Comparison of ENCODE assay signal across 1 cellular context in the genomic region with DNA sequence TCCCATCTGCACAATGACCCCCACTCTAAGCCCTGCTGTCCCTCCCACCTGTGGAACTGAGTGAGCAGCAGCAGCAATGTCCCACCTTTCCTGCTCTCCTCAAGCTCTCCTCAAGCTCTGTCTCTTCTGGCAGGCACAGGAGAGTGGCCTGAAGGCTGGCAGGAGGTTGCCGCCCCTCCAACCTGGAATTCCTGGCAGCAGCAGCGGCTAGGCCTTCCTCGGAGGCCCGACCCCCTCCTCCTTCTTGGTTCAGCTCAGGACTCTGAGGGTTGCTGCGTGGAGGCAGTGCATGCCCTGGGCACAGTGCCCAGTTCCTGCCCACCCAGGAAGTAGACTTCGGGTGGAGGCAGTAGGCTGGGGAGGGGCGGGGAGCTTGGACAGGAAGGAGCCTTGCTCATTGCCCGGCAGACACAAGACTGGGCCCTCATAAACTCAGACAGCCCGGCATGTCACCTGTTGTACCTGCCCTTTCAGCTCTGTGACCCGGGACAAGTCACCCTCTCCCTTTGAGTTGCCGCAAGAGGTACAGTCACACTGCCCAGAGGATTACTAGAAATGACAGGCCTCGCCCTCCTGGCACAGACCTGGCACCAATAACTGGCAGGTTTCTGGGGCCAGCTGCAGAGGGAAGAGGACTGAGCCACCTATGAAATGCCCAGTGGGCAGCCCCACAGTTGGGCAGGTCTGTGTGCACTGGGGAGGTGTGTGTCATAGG.
TF ChIP-seq lines count a peak whose summit lies in the region.

No MANE protein-coding gene starts in this region.

TF ChIP-seq in GM12878, 131 proteins besides CTCF, POLR2A, EP300 and RAD21:
- no peak for TF ChIP-seq BMI1 (IDR thresholded peaks at IDR 0.05; ENCODE audit: borderline replicate concordance)
- TF ChIP-seq BACH1 (IDR thresholded peaks at IDR 0.05; ENCODE audit: borderline replicate concordance): no peak
- no peak for TF ChIP-seq KDM1A (IDR thresholded peaks at IDR 0.05; ENCODE audit: borderline replicate concordance)
- TF ChIP-seq POLR2AphosphoS2 (IDR thresholded peaks at IDR 0.05; ENCODE audit: low read depth, low read length): no peak
- TF ChIP-seq, protein P1, sequence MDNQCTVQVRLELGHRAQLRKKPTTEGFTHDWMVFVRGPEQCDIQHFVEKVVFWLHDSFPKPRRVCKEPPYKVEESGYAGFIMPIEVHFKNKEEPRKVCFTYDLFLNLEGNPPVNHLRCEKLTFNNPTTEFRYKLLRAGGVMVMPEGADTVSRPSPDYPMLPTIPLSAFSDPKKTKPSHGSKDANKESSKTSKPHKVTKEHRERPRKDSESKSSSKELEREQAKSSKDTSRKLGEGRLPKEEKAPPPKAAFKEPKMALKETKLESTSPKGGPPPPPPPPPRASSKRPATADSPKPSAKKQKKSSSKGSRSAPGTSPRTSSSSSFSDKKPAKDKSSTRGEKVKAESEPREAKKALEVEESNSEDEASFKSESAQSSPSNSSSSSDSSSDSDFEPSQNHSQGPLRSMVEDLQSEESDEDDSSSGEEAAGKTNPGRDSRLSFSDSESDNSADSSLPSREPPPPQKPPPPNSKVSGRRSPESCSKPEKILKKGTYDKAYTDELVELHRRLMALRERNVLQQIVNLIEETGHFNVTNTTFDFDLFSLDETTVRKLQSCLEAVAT (IDR thresholded peaks at IDR 0.05): no peak
